ENCODE assay signal across 9 cellular contexts in genomic region chr6:70371454-70372105, GRCh38. TPM values are rescaled to one million over a fixed set of nuclear protein-coding genes. Genes with fewer than 3 reads are reported as not detected.
DNase-seq lines count a peak whose midpoint lies in the region; ATAC-seq and TF ChIP-seq lines count a peak whose summit lies in the region.
"Had no signal": no experiment of that assay in that cellular context is flagged by ENCODE, and none has a peak within 500 bp of the region (broad histone marks: within the 10 kb centered on the region; RNA-seq: fewer than 3 reads in every experiment).

No MANE protein-coding gene starts in this region.

- H3K27me3 ChIP-seq in Caco-2 (replicated peaks; ENCODE audit: control insufficient read depth, insufficient read depth, low read length) (no peaks in the 10 kb centered on the region), RWPE2 (ENCODE audit: insufficient read depth, poor library complexity, severe bottlenecking) (peaks cover 37% of the 10 kb centered on the region)

- no peak overlapping the region for H3K4me3 Mint-ChIP-seq in Caco-2 (ENCODE audit: unreplicated experiment)

- POLR2A ChIA-PET in Caco-2 (lab: Charles Lee) = interaction anchor here (1.0 kb wide), 1 partner anchor 42 kb away, joined by 3 read pairs; the partner anchor contains the start of gene FAM135A

- no peaks in the 10 kb centered on the region for H3K9me3 ChIP-seq in Caco-2
- H3K9me3 ChIP-seq in RWPE2 (ENCODE audit: severe bottlenecking) = no peaks in the 10 kb centered on the region
- H3K9me3 ChIP-seq: neutrophil had no signal

- no peaks in the 10 kb centered on the region; the same call in 1 of the 2 replicates for H3K4me1 ChIP-seq in Caco-2
- H3K4me1 ChIP-seq in RWPE2 (ENCODE audit: insufficient read depth, poor library complexity, severe bottlenecking) = peaks cover 17% of the 10 kb centered on the region

- DNase-seq in Caco-2 (no peak), NCI-H1048 (lab: John Stamatoyannopoulos, UW) (peak; percentile 73), RWPE2 (ENCODE audit: low spot score) (no peak), epithelial cell of prostate (ENCODE audit: low read depth, low spot score) (peak; percentile 74), non-pigmented ciliary epithelial cell (ENCODE audit: low read depth) (peak; percentile 47)
- DNase-seq in activated CD4-positive, alpha-beta T cell treated with anti-CD3 and anti-CD28 coated beads, Interleukin-2, amount 50 U/mL, for 4 hours = no peak
- no peak for DNase-seq in activated CD8-positive, alpha-beta memory T cell treated with anti-CD3 and anti-CD28 coated beads, Interleukin-2, amount 50 U/mL, for 48 hours

- CTCF ChIA-PET in Caco-2 (lab: Charles Lee) = interaction anchor here (0.9 to 1.4 kb wide), 4 partner anchors 41 to 584 kb away, joined by 6 to 13 read pairs (median 8); partner anchors contain the start of gene FAM135A

- H3K4me3 ChIP-seq in Caco-2 (ENCODE audit: low read depth, low read length) (no peak overlapping the region), RWPE2 (ENCODE audit: severe bottlenecking) (no peak overlapping the region)

- peaks cover 14% of the 10 kb centered on the region for H3K4me1 Mint-ChIP-seq in Caco-2 (ENCODE audit: low read depth, unreplicated experiment)

- no peaks in the 10 kb centered on the region for H3K9me3 Mint-ChIP-seq in Caco-2 (ENCODE audit: unreplicated experiment)

- BruUV-seq in Caco-2 (replicated peaks; lab: Mats Ljungman, UMichigan) = no TSS peak

- TF ChIP-seq CTCF in Caco-2 (IDR thresholded peaks at IDR 0.05; ENCODE audit: insufficient read depth in 1 of 2, low read depth in 1 of 2, low read length in 1 of 2, severe bottlenecking in 1 of 2, unreplicated experiment in 1 of 2) (peak; percentile 64 to 73), RWPE2 (IDR thresholded peaks at IDR 0.05; ENCODE audit: poor library complexity, severe bottlenecking) (peak; percentile 89)

- H3K27ac Mint-ChIP-seq in Caco-2 (ENCODE audit: unreplicated experiment) = no peak overlapping the region

- no peaks in the 10 kb centered on the region for H3K36me3 Mint-ChIP-seq in Caco-2 (ENCODE audit: insufficient read depth, unreplicated experiment)

- intact Hi-C loops in Caco-2 (cut with micrococcal nuclease; ENCODE audit: unreplicated experiment) = loop anchor here (1.0 to 2.0 kb wide), 4 partner anchors 27 to 641 kb away; partner anchors contain the start of gene FAM135A

- ATAC-seq in GM21367 (IDR thresholded peaks at IDR 0.05; ENCODE audit: unreplicated experiment) (peak; percentile 60), RWPE2 (ENCODE audit: low read depth) (peak; percentile 49)

- H3K27ac ChIP-seq in RWPE2 (ENCODE audit: poor library complexity, severe bottlenecking) (no peak overlapping the region), epithelial cell of prostate (no peak overlapping the region)
- H3K27ac ChIP-seq: neutrophil had no signal

- H3K36me3 ChIP-seq in Caco-2 (ENCODE audit: control insufficient read depth, insufficient read depth, low read length) = no peaks in the 10 kb centered on the region
- H3K36me3 ChIP-seq in RWPE2 (ENCODE audit: low read depth) = no peaks in the 10 kb centered on the region
- H3K36me3 ChIP-seq: neutrophil had no signal

- peaks cover 5% of the 10 kb centered on the region for H3K27me3 Mint-ChIP-seq in Caco-2 (ENCODE audit: insufficient read depth, unreplicated experiment)

RNA-seq across cellular contexts. Expression of gene FAM135A, which starts 41.7 kb away (rescaled TPM):
- total RNA-seq in Caco-2 (2022) = 18.7 and 21.4 TPM in 2 replicates

Comparison
In these comparisons a context has a peak if more than half of its experiments do, and no peak if none do; other contexts are left out.
1. DNase-seq: peak in NCI-H1048 (single experiment), epithelial cell of prostate (single experiment) and non-pigmented ciliary epithelial cell (single experiment); none in Caco-2 (0 of 2), RWPE2 (single experiment), activated CD4-positive, alpha-beta T cell treated with anti-CD3 and anti-CD28 coated beads, Interleukin-2, amount 50 U/mL, for 4 hours (0 of 2) and activated CD8-positive, alpha-beta memory T cell treated with anti-CD3 and anti-CD28 coated beads, Interleukin-2, amount 50 U/mL, for 48 hours (single experiment).